8 cellular contexts compared by ENCODE assay signal in the genomic region with DNA sequence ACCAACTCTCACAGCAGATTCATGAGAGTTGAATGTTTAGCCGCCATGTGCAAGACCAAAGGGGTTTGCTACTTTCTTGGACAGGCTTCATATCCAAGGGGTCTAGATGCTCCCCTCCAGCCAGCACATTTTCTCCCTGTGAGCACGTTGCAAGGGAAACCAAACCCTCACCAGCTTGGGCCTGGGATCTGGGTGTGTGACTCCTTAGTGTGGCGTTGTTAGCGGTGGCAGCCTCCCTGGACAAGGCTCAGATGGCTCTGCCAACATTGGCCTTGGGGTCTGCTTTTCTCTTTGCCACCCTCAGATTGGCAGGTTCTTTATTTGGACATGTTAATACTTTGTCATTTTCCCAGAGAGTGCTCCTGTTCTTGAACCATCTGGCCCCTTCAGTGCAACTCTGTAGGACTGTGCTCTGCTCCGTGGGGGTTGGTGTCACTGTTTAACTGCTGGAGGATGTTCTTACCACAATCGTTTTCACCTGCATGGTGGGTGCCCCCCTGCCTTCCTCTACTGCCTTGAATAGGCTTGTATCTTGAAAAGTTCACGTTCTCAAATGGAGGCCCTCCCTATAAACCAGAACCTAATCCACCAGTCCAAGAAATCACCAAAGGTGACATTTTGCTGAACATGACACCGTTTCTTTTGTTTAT. TPM values are rescaled to one million over a fixed set of nuclear protein-coding genes. Genes with fewer than 3 reads are reported as not detected.
DNase-seq lines count a peak whose midpoint lies in the region; ATAC-seq, FAIRE-seq and TF ChIP-seq lines count a peak whose summit lies in the region.
"Had no signal": no experiment of that assay in that cellular context is flagged by ENCODE, and none has a peak within 500 bp of the region (broad histone marks: within the 10 kb centered on the region; RNA-seq: fewer than 3 reads in every experiment).

No MANE protein-coding gene starts in this region.

- no peaks in the 10 kb centered on the region for H3K36me3 ChIP-seq in psoas muscle (ENCODE audit: insufficient read depth in 1 of 2, low read depth in 1 of 2)

- POLR2A ChIA-PET in HEK293T (lab: Yijun Ruan, JAX), result interaction anchor here (1.4 kb wide), 1 partner anchor 12 kb away, joined by 3 read pairs; no protein-coding TSS in a partner anchor

- peak overlapping the region in 2 of 5 experiments; percentile 8 to 16 for H3K4me3 Mint-ChIP-seq in brain

- H3K4me3 ChIP-seq in psoas muscle, result peak overlapping the region; percentile 70

- peak overlapping the region; percentile 96 for H3K27ac ChIP-seq in psoas muscle

- peaks cover 0 to 2% (median 0%) of the 10 kb centered on the region in 5 experiments for H3K9me3 Mint-ChIP-seq in brain

- peak; percentile 60 for FAIRE-seq in GM12891 (lab: Jason Lieb, UNC)

- DNase-seq in GM12891 (ENCODE audit: insufficient read length, low spot score), result no peak
- peak; percentile 58 for DNase-seq in NCI-H1436 treated with DMSO at 0.1 percent for 48 hours (lab: John Stamatoyannopoulos, UW)
- peak in 1 of 2 donors; percentile 51 for DNase-seq in psoas muscle
- no peak for DNase-seq in HEK293T (ENCODE audit: extremely low spot score)
- no peak for DNase-seq in foreskin melanocyte

- H3K27ac Mint-ChIP-seq in brain, result peak overlapping the region in 4 of 5 experiments; percentile 85 to 94 (median 92)

- H3K27me3 ChIP-seq in psoas muscle (ENCODE audit: insufficient read depth in 3 of 3, low read length in 2 of 3), result no peaks in the 10 kb centered on the region

- no peak for ATAC-seq in psoas muscle
- no peak for ATAC-seq in HG02588 (IDR thresholded peaks at IDR 0.05; ENCODE audit: unreplicated experiment)
- ATAC-seq: Panc1 had no signal

- peaks cover 97% of the 10 kb centered on the region for H3K4me1 Mint-ChIP-seq in brain

- peaks cover 3% of the 10 kb centered on the region for H3K27me3 Mint-ChIP-seq in brain

- TF ChIP-seq CTCF in brain (conservative IDR thresholded peaks at IDR 0.05) (no peak), psoas muscle (IDR thresholded peaks at IDR 0.05) (no peak)

- TF ChIP-seq POLR2A in GM12891 (IDR thresholded peaks at IDR 0.05; ENCODE audit: low read depth, low read length), result no peak

- H3K9me3 ChIP-seq in psoas muscle, result no peaks in the 10 kb centered on the region

- H3K4me1 ChIP-seq in psoas muscle, result peaks cover 93% of the 10 kb centered on the region

- intact Hi-C loops in psoas muscle (cut with DNase I), result loop anchor here in 1 of 2 donors (10.0 kb wide), 1 partner anchor 292 kb away; no protein-coding TSS in a partner anchor

- 48 to 65% (median 54%) methylated on average over 8 of the region's 8 CpGs for WGBS in psoas muscle, 3 donors

- CTCF ChIA-PET in HEK293T (lab: Yijun Ruan, JAX), result no interaction called here

- H3K36me3 Mint-ChIP-seq in brain, result peaks cover 12% of the 10 kb centered on the region

TF ChIP-seq in GM12891, 5 proteins besides CTCF, POLR2A, EP300 and RAD21:
- no peak for TF ChIP-seq PAX5 (IDR thresholded peaks at IDR 0.05; ENCODE audit: insufficient read depth, low read length, severe bottlenecking)
- no peak for TF ChIP-seq SPI1 (IDR thresholded peaks at IDR 0.05; ENCODE audit: low read depth, low read length)
- no peak for TF ChIP-seq TAF1 (IDR thresholded peaks at IDR 0.05; ENCODE audit: low read depth, low read length)
- no peak for TF ChIP-seq POU2F2 (IDR thresholded peaks at IDR 0.05; ENCODE audit: low read depth, low read length)
- no peak for TF ChIP-seq POLR2AphosphoS5 (IDR thresholded peaks at IDR 0.05; ENCODE audit: low read depth, low read length)

TF ChIP-seq in HEK293T, 16 proteins besides CTCF, POLR2A, EP300 and RAD21:
- TF ChIP-seq L3MBTL2 (conservative IDR thresholded peaks at IDR 0.05), result no peak
- TF ChIP-seq BHLHE40 (IDR thresholded peaks at IDR 0.05; ENCODE audit: borderline replicate concordance), result no peak
- TF ChIP-seq ARNT (IDR thresholded peaks at IDR 0.05), result no peak
- no peak for TF ChIP-seq SP1 (IDR thresholded peaks at IDR 0.05)
- TF ChIP-seq FOXM1 (IDR thresholded peaks at IDR 0.05; ENCODE audit: borderline replicate concordance), result no peak
- TF ChIP-seq, protein P1, sequence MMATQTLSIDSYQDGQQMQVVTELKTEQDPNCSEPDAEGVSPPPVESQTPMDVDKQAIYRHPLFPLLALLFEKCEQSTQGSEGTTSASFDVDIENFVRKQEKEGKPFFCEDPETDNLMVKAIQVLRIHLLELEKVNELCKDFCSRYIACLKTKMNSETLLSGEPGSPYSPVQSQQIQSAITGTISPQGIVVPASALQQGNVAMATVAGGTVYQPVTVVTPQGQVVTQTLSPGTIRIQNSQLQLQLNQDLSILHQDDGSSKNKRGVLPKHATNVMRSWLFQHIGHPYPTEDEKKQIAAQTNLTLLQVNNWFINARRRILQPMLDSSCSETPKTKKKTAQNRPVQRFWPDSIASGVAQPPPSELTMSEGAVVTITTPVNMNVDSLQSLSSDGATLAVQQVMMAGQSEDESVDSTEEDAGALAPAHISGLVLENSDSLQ (IDR thresholded peaks at IDR 0.05), result no peak
- TF ChIP-seq LEF1 (IDR thresholded peaks at IDR 0.05; ENCODE audit: borderline replicate concordance), result no peak
- no peak for TF ChIP-seq SUZ12 (IDR thresholded peaks at IDR 0.05)
- TF ChIP-seq NFRKB (IDR thresholded peaks at IDR 0.05), result no peak
- TF ChIP-seq FOXK2 (IDR thresholded peaks at IDR 0.05), result no peak
- no peak for TF ChIP-seq HDGF (IDR thresholded peaks at IDR 0.05; ENCODE audit: borderline replicate concordance)
- no peak for TF ChIP-seq ZNF384 (IDR thresholded peaks at IDR 0.05)
- no peak for TF ChIP-seq FOXA1 (IDR thresholded peaks at IDR 0.05)
- TF ChIP-seq ELF4 (IDR thresholded peaks at IDR 0.05), result no peak
- TF ChIP-seq CTBP1 (IDR thresholded peaks at IDR 0.05; ENCODE audit: borderline replicate concordance), result no peak

RNA-seq across cellular contexts. Expression of a gene that starts 13.4 kb away (rescaled TPM):
- 2.5 TPM for polyA plus RNA-seq in GM12891 (2012; ENCODE audit: low read depth, missing spikeins)
- polyA plus RNA-seq in brain (ENCODE audit: insufficient read depth, low read depth, low replicate concordance) (31.4 TPM), psoas muscle (1 to 10 TPM; 2.9 to 3.5 (median 3.5) TPM)
- 10 to 100 TPM in 2 of 4 donors, 1 to 10 TPM in 2; 4.4 to 35.8 (median 16.6) TPM for total RNA-seq in psoas muscle
